ENCODE assay signal across 10 cellular contexts in genomic region chr4:73944061-73944875, GRCh38. TPM values are rescaled to one million over a fixed set of nuclear protein-coding genes. Genes with fewer than 3 reads are reported as not detected.
DNase-seq lines count a peak whose midpoint lies in the region; ATAC-seq and TF ChIP-seq lines count a peak whose summit lies in the region.
"Had no signal": no experiment of that assay in that cellular context is flagged by ENCODE, and none has a peak within 500 bp of the region (broad histone marks: within the 10 kb centered on the region; RNA-seq: fewer than 3 reads in every experiment).

No MANE protein-coding gene starts in this region.

- ATAC-seq in left colon (peak; percentile 56), GM21381 (IDR thresholded peaks at IDR 0.05; ENCODE audit: unreplicated experiment) (no peak)
- ATAC-seq: effector memory CD8-positive, alpha-beta T cell had no signal

- H3K9me3 Mint-ChIP-seq in dendritic cell treated with granulocyte-macrophage colony-stimulating factor and Interleukin-4, amounts not matched to agents 40 ng/mL and 50 ng/mL, for 4 days, result no peaks in the 10 kb centered on the region

- H3K4me1 ChIP-seq in HUES6 (ENCODE audit: control insufficient read depth, insufficient read depth, low read length) (peaks cover 18% of the 10 kb centered on the region; the same call in 1 of the 2 replicates), stomach (peaks cover 8 to 32% (median 18%) of the 10 kb centered on the region in 4 donors)

- TF ChIP-seq CTCF in stomach (IDR thresholded peaks at IDR 0.05), result no peak
- TF ChIP-seq CTCF in GM10248 (IDR thresholded peaks at IDR 0.05; ENCODE audit: control extremely low read depth, extremely low read depth, low read depth, missing control alignments), result no peak

- no peaks in the 10 kb centered on the region for H3K36me3 Mint-ChIP-seq in dendritic cell treated with granulocyte-macrophage colony-stimulating factor and Interleukin-4, amounts not matched to agents 40 ng/mL and 50 ng/mL, for 4 days (ENCODE audit: low read depth)

- peak overlapping the region; percentile 25 for H3K9ac ChIP-seq in HUES6 (ENCODE audit: low read length)

- H3K27me3 ChIP-seq in HUES6 (ENCODE audit: control insufficient read depth, insufficient read depth, low read length), result peaks cover 94% of the 10 kb centered on the region
- peaks cover 0 to 35% (median 12%) of the 10 kb centered on the region in 3 donors for H3K27me3 ChIP-seq in stomach

- no peak overlapping the region for H3K27ac ChIP-seq in HUES6 (ENCODE audit: low read depth, low read length)
- H3K27ac ChIP-seq in stomach, result no peak overlapping the region

- H3K4me1 Mint-ChIP-seq in dendritic cell treated with granulocyte-macrophage colony-stimulating factor and Interleukin-4, amounts not matched to agents 40 ng/mL and 50 ng/mL, for 4 days (ENCODE audit: low read depth), result peaks cover 11% of the 10 kb centered on the region

- no peak for TF ChIP-seq POLR2A in stomach (IDR thresholded peaks at IDR 0.05)

- H3K27me3 Mint-ChIP-seq in dendritic cell treated with granulocyte-macrophage colony-stimulating factor and Interleukin-4, amounts not matched to agents 40 ng/mL and 50 ng/mL, for 4 days, result peaks cover 43% of the 10 kb centered on the region

- DNase-seq in left colon (peak; percentile 23 to 30), stomach (peak; percentile 35), NCI-H524 (lab: John Stamatoyannopoulos, UW) (no peak), RKO (ENCODE audit: low spot score) (no peak), GM10248 (ENCODE audit: extremely low spot score) (no peak)
- DNase-seq: effector memory CD8-positive, alpha-beta T cell; stimulated activated CD4-positive, alpha-beta T cell treated with anti-CD3 and anti-CD28 coated beads, Interleukin-2, amount 100 ng/mL, for 24 hours had no signal

- TF ChIP-seq EP300 in stomach (IDR thresholded peaks at IDR 0.05), result no peak

- no peak overlapping the region for H3K27ac Mint-ChIP-seq in dendritic cell treated with granulocyte-macrophage colony-stimulating factor and Interleukin-4, amounts not matched to agents 40 ng/mL and 50 ng/mL, for 4 days
- H3K27ac Mint-ChIP-seq: effector memory CD8-positive, alpha-beta T cell had no signal

- WGBS in stomach, 5 donors, result 7 to 13% (median 9%) methylated on average over 31 to 49 of the region's 49 CpGs

- no peaks in the 10 kb centered on the region for H3K36me3 ChIP-seq in HUES6 (ENCODE audit: control insufficient read depth, insufficient read depth, low read length)
- no peaks in the 10 kb centered on the region for H3K36me3 ChIP-seq in stomach

- intact Hi-C loops in dendritic cell treated with granulocyte-macrophage colony-stimulating factor and Interleukin-4, amounts not matched to agents 40 ng/mL and 50 ng/mL, for 4 days (cut with micrococcal nuclease), result no loop called here
- intact Hi-C loops in left colon (cut with DNase I, micrococcal nuclease) (loop anchor here in 1 of 2 donors (10.0 kb wide), 1 partner anchor 191 kb away; no protein-coding TSS in a partner anchor), stomach (cut with DNase I; ENCODE audit: low total_unique reads) (no loop called here)

- H3K9me3 ChIP-seq in HUES6 (ENCODE audit: control insufficient read depth, insufficient read depth, low read depth, low read length), result no peaks in the 10 kb centered on the region
- no peaks in the 10 kb centered on the region for H3K9me3 ChIP-seq in stomach

- H3K4me3 Mint-ChIP-seq in dendritic cell treated with granulocyte-macrophage colony-stimulating factor and Interleukin-4, amounts not matched to agents 40 ng/mL and 50 ng/mL, for 4 days, result peak overlapping the region; percentile 65
- H3K4me3 Mint-ChIP-seq: effector memory CD8-positive, alpha-beta T cell had no signal

- H3K4me3 ChIP-seq in HUES6 (ENCODE audit: low read depth, low read length), result peak overlapping the region; percentile 54
- H3K4me3 ChIP-seq in stomach, result peak overlapping the region; percentile 32 to 50 (median 38)

- POLR2A ChIA-PET in GM10248 (lab: Yijun Ruan, JAX), result no interaction called here

- CTCF ChIA-PET in GM10248 (lab: Yijun Ruan, JAX), result no interaction called here

RNA-seq across cellular contexts. Expression of gene PF4, which starts 37.6 kb away (rescaled TPM):
- total RNA-seq in left colon (1 to 10 TPM in 1 of 2 donors, not detected in 1; 2.3 TPM), stomach (1 to 10 TPM in 2 of 5 donors, not detected in 3; 1.4 to 5.8 TPM)
- polyA plus RNA-seq in stomach, result 1 to 10 TPM in 2 of 3 donors, not detected in 1; 2.4 to 3.9 TPM

RNA-seq across cellular contexts. Expression of gene PPBP, which starts 43.7 kb away (rescaled TPM):
- total RNA-seq in left colon (not detected), stomach (1 to 10 TPM in 1 of 5 donors, not detected in 4; 6.6 TPM)
- polyA plus RNA-seq in stomach, result 1 to 10 TPM in 1 of 3 donors, not detected in 2; 2.4 TPM

RNA-seq across cellular contexts. Expression of gene CXCL5, which starts 54.2 kb away (rescaled TPM):
- under 1 TPM in 1 of 2 donors, not detected in 1; 0.55 TPM for total RNA-seq in left colon
- 10 to 100 TPM in 2 of 5 donors, 1 to 10 TPM in 2, not detected in 1; 1.3 to 40.1 (median 13.4) TPM for total RNA-seq in stomach
- 10 to 100 TPM in 1 of 3 donors, 1 to 10 TPM in 1, not detected in 1; 4.9 to 21.2 TPM for polyA plus RNA-seq in stomach

Comparison
In these comparisons a context has a peak if more than half of its experiments do, and no peak if none do; other contexts are left out.
1. DNase-seq: peak in left colon (2 of 2) and stomach (single experiment); none in NCI-H524 (0 of 2), RKO (single experiment) and GM10248 (single experiment).